Comparison of ENCODE assay signal across 27 cellular contexts in genomic region chr1:236556606-236557005, GRCh38.
"Had no signal": no experiment of that assay in that cellular context is flagged by ENCODE, and none has a peak within 500 bp of the region (broad histone marks: within the 10 kb centered on the region; RNA-seq: fewer than 3 reads in every experiment).

No MANE protein-coding gene starts in this region.

- H3K9me3 Mint-ChIP-seq: activated B cell treated with CpG ODN at 0.5 μM for 24 hours; activated CD4-positive, alpha-beta memory T cell treated with anti-CD3 and anti-CD28 coated beads for 36 hours; activated CD4-positive, alpha-beta T cell treated with anti-CD3 and anti-CD28 coated beads, Interleukin-2, amount 10 ng/mL, durations not matched to agents 24 days and 14 days; activated naive CD4-positive, alpha-beta T cell treated with anti-CD3 and anti-CD28 coated beads for 36 hours; activated naive CD8-positive, alpha-beta T cell treated with anti-CD3 and anti-CD28 coated beads, Interleukin-2, amount 10 ng/mL, durations not matched to agents 7 days and 5 days; activated T-cell treated with anti-CD3 and anti-CD28 coated beads, Interleukin-2, amount 50 U/mL, for 4 hours; activated T-helper 2 cell treated with anti-CD3 and anti-CD28 coated beads, Interferon-gamma antibody, Interleukin-2, Interleukin-4, amounts not matched to agents 10 μg/mL and 5 μg/mL and 100 μg/mL, durations not matched to agents 14 hours and 24 hours and 36 hours; central memory CD8-positive, alpha-beta T cell; dendritic cell treated with granulocyte-macrophage colony-stimulating factor and Interleukin-4, amounts not matched to agents 40 ng/mL and 50 ng/mL, for 4 days; endodermal cell; T-cell; T-helper 1 cell treated with Interleukin-12 subunit alpha and Interleukin-12 subunit beta and Interleukin-4 antibody, amounts not matched to agents 30 μg/mL and 1 μg/mL, for 36 hours; T-helper 2 cell treated with Interferon-gamma antibody and Interleukin-4, amounts not matched to agents 5 μg/mL and 100 μg/mL, for 36 hours had no signal

- ATAC-seq: activated CD4-positive, CD25-positive, alpha-beta regulatory T cell treated with anti-CD3 and anti-CD28 coated beads, Interleukin-2, amount 50 U/mL, for 24 hours; activated T-cell treated with anti-CD3 and anti-CD28 coated beads, Interleukin-2, amount 50 U/mL, for 4 hours; esophagus mucosa; T-cell had no signal

- H3K4me3 Mint-ChIP-seq: activated B cell treated with CpG ODN at 0.5 μM for 24 hours; activated CD4-positive, alpha-beta memory T cell treated with anti-CD3 and anti-CD28 coated beads for 36 hours; activated CD4-positive, alpha-beta T cell treated with anti-CD3 and anti-CD28 coated beads, Interleukin-2, amount 10 ng/mL, durations not matched to agents 24 days and 14 days; activated naive CD4-positive, alpha-beta T cell treated with anti-CD3 and anti-CD28 coated beads for 36 hours; activated naive CD8-positive, alpha-beta T cell treated with anti-CD3 and anti-CD28 coated beads, Interleukin-2, amount 10 ng/mL, durations not matched to agents 7 days and 5 days; activated T-cell treated with anti-CD3 and anti-CD28 coated beads, Interleukin-2, amount 50 U/mL, for 4 hours; central memory CD8-positive, alpha-beta T cell; dendritic cell treated with granulocyte-macrophage colony-stimulating factor and Interleukin-4, amounts not matched to agents 40 ng/mL and 50 ng/mL, for 4 days; endodermal cell; T-cell; T-helper 1 cell treated with Interleukin-12 subunit alpha and Interleukin-12 subunit beta and Interleukin-4 antibody, amounts not matched to agents 30 μg/mL and 1 μg/mL, for 36 hours; T-helper 2 cell treated with Interferon-gamma antibody and Interleukin-4, amounts not matched to agents 5 μg/mL and 100 μg/mL, for 36 hours had no signal

- H3K4me1 Mint-ChIP-seq: activated B cell treated with CpG ODN at 0.5 μM for 24 hours; activated CD4-positive, alpha-beta T cell treated with anti-CD3 and anti-CD28 coated beads, Interleukin-2, amount 10 ng/mL, durations not matched to agents 24 days and 14 days; activated naive CD8-positive, alpha-beta T cell treated with anti-CD3 and anti-CD28 coated beads, Interleukin-2, amount 10 ng/mL, durations not matched to agents 7 days and 5 days; central memory CD8-positive, alpha-beta T cell; T-cell had no signal

- DNase-seq: activated B cell treated with CpG ODN at 0.5 μM for 24 hours; activated CD4-positive, alpha-beta memory T cell treated with anti-CD3 and anti-CD28 coated beads for 36 hours; activated CD4-positive, alpha-beta T cell treated with anti-CD3 and anti-CD28 coated beads, Interleukin-2, amount 10 ng/mL, durations not matched to agents 24 days and 14 days; activated CD8-positive, alpha-beta memory T cell treated with anti-CD3 and anti-CD28 coated beads for 24 hours; activated effector memory CD4-positive, alpha-beta T cell treated with anti-CD3 and anti-CD28 coated beads, Interleukin-2, amount 50 U/mL, for 16 hours; activated naive CD4-positive, alpha-beta T cell treated with anti-CD3 and anti-CD28 coated beads for 36 hours; activated naive CD8-positive, alpha-beta T cell treated with anti-CD3 and anti-CD28 coated beads, Interleukin-2, amount 10 ng/mL, durations not matched to agents 7 days and 5 days; activated T-cell treated with anti-CD3 and anti-CD28 coated beads, Interleukin-2, amount 50 U/mL, for 4 hours; amniotic stem cell; anterior cingulate cortex; brain microvascular endothelial cell; dorsolateral prefrontal cortex; effector memory CD4-positive, alpha-beta T cell; endodermal cell; foreskin fibroblast; head of caudate nucleus; SW 1271; T-cell; T1000; WERI-Rb-1 had no signal

- H3K27me3 Mint-ChIP-seq: activated B cell treated with CpG ODN at 0.5 μM for 24 hours; activated CD4-positive, alpha-beta memory T cell treated with anti-CD3 and anti-CD28 coated beads for 36 hours; activated CD4-positive, alpha-beta T cell treated with anti-CD3 and anti-CD28 coated beads, Interleukin-2, amount 10 ng/mL, durations not matched to agents 24 days and 14 days; activated naive CD8-positive, alpha-beta T cell treated with anti-CD3 and anti-CD28 coated beads, Interleukin-2, amount 10 ng/mL, durations not matched to agents 7 days and 5 days; central memory CD8-positive, alpha-beta T cell; dendritic cell treated with granulocyte-macrophage colony-stimulating factor and Interleukin-4, amounts not matched to agents 40 ng/mL and 50 ng/mL, for 4 days; T-cell had no signal

- H3K27ac Mint-ChIP-seq: activated B cell treated with CpG ODN at 0.5 μM for 24 hours; activated CD4-positive, alpha-beta memory T cell treated with anti-CD3 and anti-CD28 coated beads for 36 hours; activated CD4-positive, alpha-beta T cell treated with anti-CD3 and anti-CD28 coated beads, Interleukin-2, amount 10 ng/mL, durations not matched to agents 24 days and 14 days; activated naive CD4-positive, alpha-beta T cell treated with anti-CD3 and anti-CD28 coated beads for 36 hours; activated T-helper 2 cell treated with anti-CD3 and anti-CD28 coated beads, Interferon-gamma antibody, Interleukin-2, Interleukin-4, amounts not matched to agents 10 μg/mL and 5 μg/mL and 100 μg/mL, durations not matched to agents 14 hours and 24 hours and 36 hours; dendritic cell treated with granulocyte-macrophage colony-stimulating factor and Interleukin-4, amounts not matched to agents 40 ng/mL and 50 ng/mL, for 4 days; endodermal cell; T-helper 1 cell treated with Interleukin-12 subunit alpha and Interleukin-12 subunit beta and Interleukin-4 antibody, amounts not matched to agents 30 μg/mL and 1 μg/mL, for 36 hours; T-helper 2 cell treated with Interferon-gamma antibody and Interleukin-4, amounts not matched to agents 5 μg/mL and 100 μg/mL, for 36 hours had no signal
